In genomic region chr10:61588770-61589211, GRCh38 we compare ENCODE assay signal across 19 cellular contexts.
DNase-seq lines count a peak whose midpoint lies in the region; ATAC-seq and TF ChIP-seq lines count a peak whose summit lies in the region.
"Had no signal": no experiment of that assay in that cellular context is flagged by ENCODE, and none has a peak within 500 bp of the region (broad histone marks: within the 10 kb centered on the region; RNA-seq: fewer than 3 reads in every experiment).

No MANE protein-coding gene starts in this region.

- H3K9me3 ChIP-seq in OCI-LY3 (ENCODE audit: insufficient read depth, low read length) (no peaks in the 10 kb centered on the region), fibroblast of lung (ENCODE audit: control insufficient read depth, insufficient read depth, low read depth, low read length) (no peaks in the 10 kb centered on the region)
- H3K9me3 ChIP-seq: body of pancreas, ovary, uterus had no signal

- no peaks in the 10 kb centered on the region; the same call in 2 of the 3 replicates for H3K9me3 Mint-ChIP-seq in GM23338
- H3K9me3 Mint-ChIP-seq: activated CD8-positive, alpha-beta T cell treated with anti-CD3 and anti-CD28 coated beads for 36 hours; T-cell had no signal

- H3K4me1 ChIP-seq in GM23338 (ENCODE audit: insufficient read depth) (peaks cover 12% of the 10 kb centered on the region), OCI-LY3 (ENCODE audit: low read length) (peaks cover 16% of the 10 kb centered on the region), fibroblast of lung (ENCODE audit: control insufficient read depth, extremely low read depth, insufficient read depth, low read length) (no peaks in the 10 kb centered on the region)
- H3K4me1 ChIP-seq: body of pancreas, uterus had no signal

- H4K20me1 ChIP-seq in GM23338 (replicated peaks; ENCODE audit: insufficient read depth) (no peaks in the 10 kb centered on the region), OCI-LY3 (ENCODE audit: insufficient read depth, low read length) (no peaks in the 10 kb centered on the region), fibroblast of lung (ENCODE audit: control insufficient read depth, extremely low read depth, insufficient read depth, low read length) (no peaks in the 10 kb centered on the region)

- H3K36me3 ChIP-seq in GM23338 (ENCODE audit: insufficient read depth) (no peaks in the 10 kb centered on the region), OCI-LY3 (replicated peaks; ENCODE audit: low read depth, low read length) (no peaks in the 10 kb centered on the region), fibroblast of lung (ENCODE audit: control insufficient read depth, insufficient read depth, low read length) (no peaks in the 10 kb centered on the region)
- H3K36me3 ChIP-seq: ovary, uterus had no signal

- H3K9me2 ChIP-seq in GM23338 (ENCODE audit: insufficient read depth): 0 out of 2 replicates have a peak, but pooled peaks cover 5% of the 10 kb centered on the region

- H2AFZ ChIP-seq in GM23338: peak overlapping the region; percentile 35; the same call in 1 of the 2 replicates
- H2AFZ ChIP-seq in OCI-LY3 (ENCODE audit: low read depth, low read length): no peak overlapping the region
- H2AFZ ChIP-seq in fibroblast of lung (ENCODE audit: low read length): no peak overlapping the region

- peaks cover 15% of the 10 kb centered on the region for H3K4me1 Mint-ChIP-seq in GM23338
- H3K4me1 Mint-ChIP-seq: T-cell had no signal

- no peak for DNase-seq in GM23338 (ENCODE audit: low spot score)
- DNase-seq in fibroblast of lung (ENCODE audit: low read depth in 2 of 2): peak; percentile 19 to 36
- peak; percentile 4 for DNase-seq in retina
- no peak for DNase-seq in NCI-H1092 (lab: John Stamatoyannopoulos, UW)
- DNase-seq in NCI-H1694 (lab: John Stamatoyannopoulos, UW): no peak
- no peak for DNase-seq in activated CD4-positive, CD25-positive, alpha-beta regulatory T cell treated with anti-CD3 and anti-CD28 coated beads, Interleukin-2, amount 50 U/mL, for 72 hours
- DNase-seq: activated CD8-positive, alpha-beta T cell treated with anti-CD3 and anti-CD28 coated beads for 36 hours; activated T-cell treated with anti-CD3 and anti-CD28 coated beads, Interleukin-2, amount 50 U/mL, for 48 hours; body of pancreas; NCI-H1417 treated with DMSO at 0.1 percent for 48 hours; NK-92 treated with Interleukin-12 subunit alpha and Interleukin-12 subunit beta, amount 100 ng/mL, for 24 hours; ovary; stimulated activated CD4-positive, alpha-beta T cell treated with anti-CD3 and anti-CD28 coated beads, Interleukin-1b, Interleukin-23, amount 100 ng/mL, for 48 hours; T-cell; uterus had no signal

- no peak overlapping the region for H3K9ac ChIP-seq in OCI-LY3 (ENCODE audit: low read length)
- H3K9ac ChIP-seq in fibroblast of lung (ENCODE audit: insufficient read depth, low read length): no peak overlapping the region

- no peak overlapping the region for H3K27ac Mint-ChIP-seq in GM23338
- H3K27ac Mint-ChIP-seq: activated CD8-positive, alpha-beta T cell treated with anti-CD3 and anti-CD28 coated beads for 36 hours; activated naive CD8-positive, alpha-beta T cell; T-cell had no signal

- no peak overlapping the region for H3K4me3 Mint-ChIP-seq in GM23338
- H3K4me3 Mint-ChIP-seq: activated CD8-positive, alpha-beta T cell treated with anti-CD3 and anti-CD28 coated beads for 36 hours; activated naive CD8-positive, alpha-beta T cell; T-cell had no signal

- TF ChIP-seq CTCF in GM23338 (conservative IDR thresholded peaks at IDR 0.05; ENCODE audit: low read depth in 2 of 2) (no peak), OCI-LY3 (IDR thresholded peaks at IDR 0.05; ENCODE audit: low read depth, low read length) (no peak), fibroblast of lung (conservative IDR thresholded peaks at IDR 0.05 in 1 of 2, IDR thresholded peaks at IDR 0.05 in 1 of 2; ENCODE audit: low read depth in 1 of 2, low read length in 2 of 2) (no peak)

- no peaks in the 10 kb centered on the region; the same call in 2 of the 3 replicates for H3K36me3 Mint-ChIP-seq in GM23338 (ENCODE audit: low read depth)
- H3K36me3 Mint-ChIP-seq: activated naive CD8-positive, alpha-beta T cell; T-cell had no signal

- no peaks in the 10 kb centered on the region for H3F3A ChIP-seq in GM23338 (replicated peaks; ENCODE audit: low read depth)

- no peak for ATAC-seq in GM23338
- ATAC-seq: activated CD8-positive, alpha-beta T cell treated with anti-CD3 and anti-CD28 coated beads for 36 hours; body of pancreas; sciatic nerve; T-cell had no signal

- no peak overlapping the region for H3K27ac ChIP-seq in GM23338 (ENCODE audit: low read depth)
- no peak overlapping the region for H3K27ac ChIP-seq in OCI-LY3 (ENCODE audit: low read length)
- H3K27ac ChIP-seq in fibroblast of lung (ENCODE audit: insufficient read depth, low read length): no peak overlapping the region
- H3K27ac ChIP-seq: body of pancreas, coronary artery, ovary, uterus had no signal

- H3K4me2 ChIP-seq in GM23338 (no peak overlapping the region), OCI-LY3 (ENCODE audit: low read length) (peak overlapping the region; percentile 50), fibroblast of lung (ENCODE audit: extremely low read depth, insufficient read depth, low read length) (no peak overlapping the region)

- H3K4me3 ChIP-seq in GM23338: no peak overlapping the region
- H3K4me3 ChIP-seq in OCI-LY3 (ENCODE audit: low read length): no peak overlapping the region
- H3K4me3 ChIP-seq in fibroblast of lung (replicated peaks in 1 of 4; ENCODE audit: control extremely low read depth in 1 of 4, insufficient read depth in 1 of 4, low read depth in 3 of 4, low read length in 4 of 4): no peak overlapping the region
- H3K4me3 ChIP-seq: body of pancreas, coronary artery, ovary, uterus had no signal

- H3K79me2 ChIP-seq in GM23338 (replicated peaks; ENCODE audit: insufficient read depth) (no peaks in the 10 kb centered on the region), OCI-LY3 (ENCODE audit: low read length) (no peaks in the 10 kb centered on the region), fibroblast of lung (ENCODE audit: control insufficient read depth, insufficient read depth, low read length) (no peaks in the 10 kb centered on the region)

- H3K27me3 ChIP-seq in GM23338 (ENCODE audit: insufficient read depth): no peaks in the 10 kb centered on the region
- H3K27me3 ChIP-seq in OCI-LY3 (ENCODE audit: low read depth, low read length): no peaks in the 10 kb centered on the region
- no peaks in the 10 kb centered on the region for H3K27me3 ChIP-seq in fibroblast of lung (ENCODE audit: control insufficient read depth, insufficient read depth, low read length)
- H3K27me3 ChIP-seq: body of pancreas, ovary, uterus had no signal

- H3K27me3 Mint-ChIP-seq in GM23338 (ENCODE audit: insufficient read depth, low read depth, poor library complexity): peaks cover 2% of the 10 kb centered on the region

TF ChIP-seq in GM23338, 12 proteins besides CTCF, POLR2A, EP300 and RAD21:
- TF ChIP-seq JUNB (IDR thresholded peaks at IDR 0.05; ENCODE audit: unreplicated experiment) (no peak), REST (IDR thresholded peaks at IDR 0.05; ENCODE audit: unreplicated experiment) (no peak), ETS1 (IDR thresholded peaks at IDR 0.05) (no peak), EZH2 (IDR thresholded peaks at IDR 0.05; ENCODE audit: low read depth, unreplicated experiment) (no peak)

Comparison
In these comparisons a context has a peak if more than half of its experiments do, and no peak if none do; other contexts are left out.
1. DNase-seq: peak in fibroblast of lung (2 of 2) and retina (single experiment); none in GM23338 (single experiment), NCI-H1092 (single experiment), NCI-H1694 (single experiment) and activated CD4-positive, CD25-positive, alpha-beta regulatory T cell treated with anti-CD3 and anti-CD28 coated beads, Interleukin-2, amount 50 U/mL, for 72 hours (single experiment).